In the genomic region with DNA sequence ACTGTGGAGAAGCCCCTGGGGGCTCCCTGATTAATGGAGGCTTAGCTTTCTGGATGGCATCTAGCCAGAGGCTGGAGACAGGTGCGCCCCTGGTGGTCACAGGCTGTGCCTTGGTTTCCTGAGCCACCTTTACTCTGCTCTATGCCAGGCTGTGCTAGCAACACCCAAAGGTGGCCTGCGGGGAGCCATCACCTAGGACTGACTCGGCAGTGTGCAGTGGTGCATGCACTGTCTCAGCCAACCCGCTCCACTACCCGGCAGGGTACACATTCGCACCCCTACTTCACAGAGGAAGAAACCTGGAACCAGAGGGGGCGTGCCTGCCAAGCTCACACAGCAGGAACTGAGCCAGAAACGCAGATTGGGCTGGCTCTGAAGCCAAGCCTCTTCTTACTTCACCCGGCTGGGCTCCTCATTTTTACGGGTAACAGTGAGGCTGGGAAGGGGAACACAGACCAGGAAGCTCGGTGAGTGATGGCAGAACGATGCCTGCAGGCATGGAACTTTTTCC, we compare ENCODE assay signal across 9 cellular contexts. TPM values are rescaled to one million over a fixed set of nuclear protein-coding genes. Genes with fewer than 3 reads are reported as not detected.
DNase-seq lines count a peak whose midpoint lies in the region; ATAC-seq and TF ChIP-seq lines count a peak whose summit lies in the region.
"Had no signal": no experiment of that assay in that cellular context is flagged by ENCODE, and none has a peak within 500 bp of the region (broad histone marks: within the 10 kb centered on the region; RNA-seq: fewer than 3 reads in every experiment).

No MANE protein-coding gene starts in this region.

- ATAC-seq in Right ventricle myocardium superior (ENCODE audit: poor library complexity) (peak; percentile 9), upper lobe of right lung (peak; percentile 2), GM21381 (IDR thresholded peaks at IDR 0.05; ENCODE audit: unreplicated experiment) (no peak)

- TF ChIP-seq CTCF in right atrium auricular region (IDR thresholded peaks at IDR 0.05): no peak
- TF ChIP-seq CTCF in foreskin fibroblast (IDR thresholded peaks at IDR 0.05; ENCODE audit: low read depth, low read length): peak; percentile 3
- no peak for TF ChIP-seq CTCF in upper lobe of right lung (IDR thresholded peaks at IDR 0.05)

- no peaks in the 10 kb centered on the region for H3K27me3 ChIP-seq in right atrium auricular region
- no peaks in the 10 kb centered on the region for H3K27me3 ChIP-seq in upper lobe of right lung

- DNase-seq in Right ventricle myocardium superior: no peak
- no peak for DNase-seq in right atrium auricular region (ENCODE audit: low spot score)
- peak; percentile 26 for DNase-seq in NCI-H526 treated with DMSO at 0.1 percent for 48 hours (lab: John Stamatoyannopoulos, UW)
- peak in 1 of 2 donors; percentile 64 for DNase-seq in foreskin fibroblast
- peak; percentile 55 for DNase-seq in upper lobe of right lung
- DNase-seq in activated effector memory CD4-positive, alpha-beta T cell treated with Interleukin-2 at 50 U/mL for 16 hours: no peak
- DNase-seq in activated gamma-delta T cell (lab: John Stamatoyannopoulos, UW): no peak
- DNase-seq: activated CD8-positive, alpha-beta memory T cell treated with anti-CD3 and anti-CD28 coated beads, Interleukin-2, amount 50 U/mL, for 48 hours had no signal

- peaks cover 0 to 32% of the 10 kb centered on the region in 2 donors for H3K4me1 ChIP-seq in right atrium auricular region
- peaks cover 13% of the 10 kb centered on the region for H3K4me1 ChIP-seq in upper lobe of right lung

- H3K36me3 ChIP-seq in right atrium auricular region (peaks cover 6% of the 10 kb centered on the region), upper lobe of right lung (peaks cover 26% of the 10 kb centered on the region)

- no peak overlapping the region for H3K4me3 ChIP-seq in right atrium auricular region
- no peak overlapping the region for H3K4me3 ChIP-seq in foreskin fibroblast (ENCODE audit: low read depth in 1 of 2, low read length in 2 of 2)
- H3K4me3 ChIP-seq in upper lobe of right lung: no peak overlapping the region

- H3K9me3 ChIP-seq in right atrium auricular region: no peaks in the 10 kb centered on the region
- H3K9me3 ChIP-seq in upper lobe of right lung: no peaks in the 10 kb centered on the region

- intact Hi-C loops in Right ventricle myocardium superior (cut with DNase I) (no loop called here), upper lobe of right lung (cut with DNase I) (no loop called here)

- H3K27ac ChIP-seq in right atrium auricular region (peak overlapping the region in 1 of 2 donors; percentile 72), upper lobe of right lung (no peak overlapping the region)

RNA-seq across cellular contexts. Expression of a gene that starts 24.8 kb away (rescaled TPM):
- total RNA-seq in Right ventricle myocardium superior (not detected), right atrium auricular region (under 1 TPM in 1 of 2 donors, not detected in 1; 0.47 TPM), upper lobe of right lung (23.5 TPM)

Comparison
In these comparisons a context has a peak if more than half of its experiments do, and no peak if none do; other contexts are left out.
1. DNase-seq: peak in NCI-H526 treated with DMSO at 0.1 percent for 48 hours (single experiment) and upper lobe of right lung (single experiment); none in Right ventricle myocardium superior (single experiment), right atrium auricular region (single experiment), activated effector memory CD4-positive, alpha-beta T cell treated with Interleukin-2 at 50 U/mL for 16 hours (single experiment) and activated gamma-delta T cell (single experiment).
2. RNA of a gene that starts 24.8 kb away (total RNA-seq): 23.5 TPM in upper lobe of right lung (single experiment); 0.47 TPM in right atrium auricular region and not detected in Right ventricle myocardium superior (single experiment); every median in the first group is over 10 times any median in the second.